ENCODE assay signal across 27 cellular contexts in the genomic region with DNA sequence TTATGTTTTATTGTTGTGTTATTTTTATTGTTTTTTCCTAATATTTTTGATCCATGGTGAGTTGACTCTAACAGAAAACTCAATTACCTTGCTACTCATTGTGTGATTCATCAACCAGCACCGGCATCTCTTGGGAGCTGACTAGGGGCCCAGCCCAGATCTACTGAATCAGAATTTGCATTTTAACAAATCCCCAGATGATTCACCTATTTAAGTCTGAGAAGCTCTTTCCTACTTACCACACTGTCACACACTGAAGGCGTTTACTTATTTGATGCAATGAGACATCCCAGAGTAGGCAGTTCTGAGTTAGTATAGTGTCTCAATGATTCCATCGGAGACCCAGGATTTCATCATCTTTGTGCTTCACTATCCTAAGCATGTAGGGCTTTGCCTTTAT.
DNase-seq lines count a peak whose midpoint lies in the region; ATAC-seq and TF ChIP-seq lines count a peak whose summit lies in the region.
"Had no signal": no experiment of that assay in that cellular context is flagged by ENCODE, and none has a peak within 500 bp of the region (broad histone marks: within the 10 kb centered on the region; RNA-seq: fewer than 3 reads in every experiment).

No MANE protein-coding gene starts in this region.

- H3K9me3 Mint-ChIP-seq in GM23338, result peaks cover 7% of the 10 kb centered on the region; the same call in 1 of the 3 replicates

- H3K4me2 ChIP-seq in GM23338, result no peak overlapping the region
- H3K4me2 ChIP-seq in PC-3 (ENCODE audit: low read length), result no peak overlapping the region
- H3K4me2 ChIP-seq: PC-9 had no signal

- H3K9me2 ChIP-seq in GM23338 (ENCODE audit: insufficient read depth) (peaks cover 6% of the 10 kb centered on the region; the same call in 1 of the 2 replicates), PC-3 (replicated peaks; ENCODE audit: low read length) (no peaks in the 10 kb centered on the region)

- H3K4me1 Mint-ChIP-seq in GM23338, result peaks cover 5% of the 10 kb centered on the region; the same call in 2 of the 3 replicates
- H3K4me1 Mint-ChIP-seq: activated naive CD4-positive, alpha-beta T cell treated with anti-CD3 and anti-CD28 coated beads, Interleukin-2, amount 50 U/mL, for 24 hours; CD4-positive, CD25-positive, alpha-beta regulatory T cell; naive thymus-derived CD8-positive, alpha-beta T cell had no signal

- H3K79me2 ChIP-seq in GM23338 (replicated peaks; ENCODE audit: insufficient read depth) (no peaks in the 10 kb centered on the region), PC-3 (ENCODE audit: low read length) (no peaks in the 10 kb centered on the region)

- H3K9me3 ChIP-seq in PC-3 (ENCODE audit: low read length), result no peaks in the 10 kb centered on the region
- H3K9me3 ChIP-seq: prostate gland, testis had no signal

- H3F3A ChIP-seq in GM23338 (replicated peaks; ENCODE audit: low read depth) (no peaks in the 10 kb centered on the region), PC-3 (ENCODE audit: low read length, unreplicated experiment) (no peaks in the 10 kb centered on the region)

- ATAC-seq in GM23338, result no peak
- ATAC-seq in PC-3, result no peak
- no peak for ATAC-seq in HG02981 (IDR thresholded peaks at IDR 0.05; ENCODE audit: unreplicated experiment)
- ATAC-seq: left ventricle myocardium superior; naive thymus-derived CD8-positive, alpha-beta T cell had no signal

- CTCF ChIA-PET in PC-3 (lab: Charles Lee), result no interaction called here

- 0 out of 2 replicates have a peak overlapping the region, but pooled peaks have one; percentile 63 for H2AFZ ChIP-seq in GM23338
- H2AFZ ChIP-seq in PC-3 (ENCODE audit: low read length), result no peak overlapping the region
- H2AFZ ChIP-seq: PC-9 had no signal

- H3K27me3 ChIP-seq in GM23338 (ENCODE audit: insufficient read depth), result no peaks in the 10 kb centered on the region
- peaks cover 34% of the 10 kb centered on the region for H3K27me3 ChIP-seq in PC-3 (ENCODE audit: low read length)
- H3K27me3 ChIP-seq: cardiac muscle cell, testis had no signal

- H3K36me3 ChIP-seq in GM23338 (ENCODE audit: insufficient read depth) (no peaks in the 10 kb centered on the region), PC-3 (ENCODE audit: low read depth, low read length) (no peaks in the 10 kb centered on the region)
- H3K36me3 ChIP-seq: cardiac muscle cell, prostate gland had no signal

- H3K27ac ChIP-seq in GM23338 (ENCODE audit: low read depth), result no peak overlapping the region
- no peak overlapping the region for H3K27ac ChIP-seq in PC-3 (ENCODE audit: low read length)
- H3K27ac ChIP-seq in caudate nucleus (ENCODE audit: low read depth, low read length), result no peak overlapping the region
- H3K27ac ChIP-seq: cardiac muscle cell, HL-60, PC-9, prostate gland, testis had no signal

- POLR2A ChIA-PET in PC-3 (lab: Charles Lee; ENCODE audit: unreplicated experiment), result no interaction called here

- H3K4me1 ChIP-seq in GM23338 (ENCODE audit: insufficient read depth), result no peaks in the 10 kb centered on the region
- H3K4me1 ChIP-seq in PC-3 (ENCODE audit: insufficient read depth, low read length), result no peaks in the 10 kb centered on the region
- H3K4me1 ChIP-seq: prostate gland, testis had no signal

- H3K4me3 ChIP-seq in GM23338 (no peak overlapping the region), PC-3 (ENCODE audit: low read length) (no peak overlapping the region)
- H3K4me3 ChIP-seq: cardiac muscle cell, PC-9, prostate gland, testis had no signal

- no peak for TF ChIP-seq CTCF in GM23338 (conservative IDR thresholded peaks at IDR 0.05; ENCODE audit: low read depth in 2 of 2)
- TF ChIP-seq CTCF in PC-3 (conservative IDR thresholded peaks at IDR 0.05; ENCODE audit: low read depth, low read length), result no peak

- intact Hi-C loops in PC-3 (cut with micrococcal nuclease), result no loop called here

- no peaks in the 10 kb centered on the region for H3K27me3 Mint-ChIP-seq in GM23338 (ENCODE audit: insufficient read depth, low read depth, poor library complexity)
- H3K27me3 Mint-ChIP-seq: activated naive CD4-positive, alpha-beta T cell treated with anti-CD3 and anti-CD28 coated beads, Interleukin-2, amount 50 U/mL, for 24 hours; CD4-positive, CD25-positive, alpha-beta regulatory T cell; naive thymus-derived CD8-positive, alpha-beta T cell had no signal

- DNase-seq in GM23338 (ENCODE audit: low spot score) (no peak), PC-3 (peak; percentile 4), caudate nucleus (lab: John Stamatoyannopoulos, UW) (peak in 33 of 61 donors; percentile 1 to 88 (median 19)), putamen (ENCODE audit: low spot score) (peak; percentile 75), retina (no peak), cerebellar cortex (ENCODE audit: low spot score) (no peak)
- DNase-seq: activated CD4-positive, alpha-beta T cell treated with anti-CD3 and anti-CD28 coated beads, Interleukin-2, amount 50 U/mL, for 4 hours; CD4-positive, CD25-positive, alpha-beta regulatory T cell; HFFc6; islet precursor cell; left ventricle myocardium superior; midbrain; naive thymus-derived CD8-positive, alpha-beta T cell; NCI-H1092 treated with DMSO at 0.1 percent for 48 hours; NCI-H2029 treated with DMSO at 0.1 percent for 48 hours; NCI-H2227 treated with DMSO at 0.1 percent for 48 hours; NCI-H82; PC-9; SIG-M5; stimulated activated naive CD4-positive, alpha-beta T cell; T-helper 9 cell; testis had no signal

- BruUV-seq in PC-3 (replicated peaks; lab: Mats Ljungman, UMichigan), result no TSS peak

- no peak overlapping the region for H3K4me3 Mint-ChIP-seq in GM23338
- H3K4me3 Mint-ChIP-seq: activated naive CD4-positive, alpha-beta T cell treated with anti-CD3 and anti-CD28 coated beads, Interleukin-2, amount 50 U/mL, for 24 hours; CD4-positive, CD25-positive, alpha-beta regulatory T cell; HFFc6; naive thymus-derived CD8-positive, alpha-beta T cell had no signal

- no peaks in the 10 kb centered on the region for H4K20me1 ChIP-seq in GM23338 (replicated peaks; ENCODE audit: insufficient read depth)
- H4K20me1 ChIP-seq in PC-3 (ENCODE audit: low read length), result no peaks in the 10 kb centered on the region

- no peak overlapping the region for H3K27ac Mint-ChIP-seq in GM23338
- H3K27ac Mint-ChIP-seq: activated naive CD4-positive, alpha-beta T cell treated with anti-CD3 and anti-CD28 coated beads, Interleukin-2, amount 50 U/mL, for 24 hours; CD4-positive, CD25-positive, alpha-beta regulatory T cell; HFFc6; naive thymus-derived CD8-positive, alpha-beta T cell had no signal

- H3K36me3 Mint-ChIP-seq in GM23338 (ENCODE audit: low read depth), result no peaks in the 10 kb centered on the region
- H3K36me3 Mint-ChIP-seq: activated naive CD4-positive, alpha-beta T cell treated with anti-CD3 and anti-CD28 coated beads, Interleukin-2, amount 50 U/mL, for 24 hours; CD4-positive, CD25-positive, alpha-beta regulatory T cell had no signal

- H3K9ac ChIP-seq in PC-3 (ENCODE audit: low read length), result no peak overlapping the region

TF ChIP-seq in GM23338, 12 proteins besides CTCF, POLR2A, EP300 and RAD21 (continues in another document):
- no peak for TF ChIP-seq EZH2phosphoT487 (IDR thresholded peaks at IDR 0.05; ENCODE audit: unreplicated experiment)
- TF ChIP-seq JUNB (IDR thresholded peaks at IDR 0.05; ENCODE audit: unreplicated experiment), result no peak
- TF ChIP-seq POLR2AphosphoS5 (IDR thresholded peaks at IDR 0.05; ENCODE audit: low read depth), result no peak
- TF ChIP-seq EZH2 (IDR thresholded peaks at IDR 0.05; ENCODE audit: low read depth, unreplicated experiment), result no peak
- no peak for TF ChIP-seq ZNF331 (CRISPR knock-in tag; IDR thresholded peaks at IDR 0.05; ENCODE audit: low read depth)
- TF ChIP-seq, protein P1, sequence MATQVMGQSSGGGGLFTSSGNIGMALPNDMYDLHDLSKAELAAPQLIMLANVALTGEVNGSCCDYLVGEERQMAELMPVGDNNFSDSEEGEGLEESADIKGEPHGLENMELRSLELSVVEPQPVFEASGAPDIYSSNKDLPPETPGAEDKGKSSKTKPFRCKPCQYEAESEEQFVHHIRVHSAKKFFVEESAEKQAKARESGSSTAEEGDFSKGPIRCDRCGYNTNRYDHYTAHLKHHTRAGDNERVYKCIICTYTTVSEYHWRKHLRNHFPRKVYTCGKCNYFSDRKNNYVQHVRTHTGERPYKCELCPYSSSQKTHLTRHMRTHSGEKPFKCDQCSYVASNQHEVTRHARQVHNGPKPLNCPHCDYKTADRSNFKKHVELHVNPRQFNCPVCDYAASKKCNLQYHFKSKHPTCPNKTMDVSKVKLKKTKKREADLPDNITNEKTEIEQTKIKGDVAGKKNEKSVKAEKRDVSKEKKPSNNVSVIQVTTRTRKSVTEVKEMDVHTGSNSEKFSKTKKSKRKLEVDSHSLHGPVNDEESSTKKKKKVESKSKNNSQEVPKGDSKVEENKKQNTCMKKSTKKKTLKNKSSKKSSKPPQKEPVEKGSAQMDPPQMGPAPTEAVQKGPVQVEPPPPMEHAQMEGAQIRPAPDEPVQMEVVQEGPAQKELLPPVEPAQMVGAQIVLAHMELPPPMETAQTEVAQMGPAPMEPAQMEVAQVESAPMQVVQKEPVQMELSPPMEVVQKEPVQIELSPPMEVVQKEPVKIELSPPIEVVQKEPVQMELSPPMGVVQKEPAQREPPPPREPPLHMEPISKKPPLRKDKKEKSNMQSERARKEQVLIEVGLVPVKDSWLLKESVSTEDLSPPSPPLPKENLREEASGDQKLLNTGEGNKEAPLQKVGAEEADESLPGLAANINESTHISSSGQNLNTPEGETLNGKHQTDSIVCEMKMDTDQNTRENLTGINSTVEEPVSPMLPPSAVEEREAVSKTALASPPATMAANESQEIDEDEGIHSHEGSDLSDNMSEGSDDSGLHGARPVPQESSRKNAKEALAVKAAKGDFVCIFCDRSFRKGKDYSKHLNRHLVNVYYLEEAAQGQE (IDR thresholded peaks at IDR 0.05; ENCODE audit: unreplicated experiment), result no peak
- no peak for TF ChIP-seq STAT1 (IDR thresholded peaks at IDR 0.05; ENCODE audit: unreplicated experiment)
- no peak for TF ChIP-seq ZNF114 (CRISPR knock-in tag; IDR thresholded peaks at IDR 0.05)
- TF ChIP-seq, protein P2, sequence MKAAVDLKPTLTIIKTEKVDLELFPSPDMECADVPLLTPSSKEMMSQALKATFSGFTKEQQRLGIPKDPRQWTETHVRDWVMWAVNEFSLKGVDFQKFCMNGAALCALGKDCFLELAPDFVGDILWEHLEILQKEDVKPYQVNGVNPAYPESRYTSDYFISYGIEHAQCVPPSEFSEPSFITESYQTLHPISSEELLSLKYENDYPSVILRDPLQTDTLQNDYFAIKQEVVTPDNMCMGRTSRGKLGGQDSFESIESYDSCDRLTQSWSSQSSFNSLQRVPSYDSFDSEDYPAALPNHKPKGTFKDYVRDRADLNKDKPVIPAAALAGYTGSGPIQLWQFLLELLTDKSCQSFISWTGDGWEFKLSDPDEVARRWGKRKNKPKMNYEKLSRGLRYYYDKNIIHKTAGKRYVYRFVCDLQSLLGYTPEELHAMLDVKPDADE (IDR thresholded peaks at IDR 0.05), result no peak

Comparison
In these comparisons a context has a peak if more than half of its experiments do, and no peak if none do; other contexts are left out.
1. DNase-seq: peak in PC-3 (single experiment), caudate nucleus (33 of 61) and putamen (single experiment); none in GM23338 (single experiment), retina (single experiment) and cerebellar cortex (single experiment).